In genomic region chr5:14342306-14342705, GRCh38 we compare ENCODE assay signal across 8 cellular contexts.
DNase-seq lines count a peak whose midpoint lies in the region; ATAC-seq and TF ChIP-seq lines count a peak whose summit lies in the region.

No MANE protein-coding gene starts in this region.

- ATAC-seq in GM19468 (IDR thresholded peaks at IDR 0.05; ENCODE audit: extremely low read depth, unreplicated experiment) (peak; percentile 72), HG03354 (IDR thresholded peaks at IDR 0.05; ENCODE audit: poor library complexity, severe bottlenecking, unreplicated experiment) (peak; percentile 95), foreskin keratinocyte (peak; percentile 63)

- peak; percentile 36 for DNase-seq in Daoy (ENCODE audit: low read depth)
- DNase-seq in foreskin keratinocyte = no peak
- DNase-seq in HT-29 (ENCODE audit: low spot score) = no peak
- no peak for DNase-seq in NCI-H1694 (lab: John Stamatoyannopoulos, UW)
- DNase-seq in NCI-H345 treated with DMSO at 0.1 percent for 48 hours (lab: John Stamatoyannopoulos, UW; ENCODE audit: unreplicated experiment) = no peak
- DNase-seq in posterior cingulate gyrus = no peak

- no peak overlapping the region for H3K27ac ChIP-seq in foreskin keratinocyte

- no peaks in the 10 kb centered on the region for H3K4me1 ChIP-seq in foreskin keratinocyte

- no peak for TF ChIP-seq CTCF in foreskin keratinocyte (conservative IDR thresholded peaks at IDR 0.05)

- no peaks in the 10 kb centered on the region for H3K27me3 ChIP-seq in foreskin keratinocyte

- intact Hi-C loops in posterior cingulate gyrus (cut with DNase I) = no loop called here
